ENCODE assay signal across 14 cellular contexts in genomic region chr18:3186678-3187658, GRCh38. TPM values are rescaled to one million over a fixed set of nuclear protein-coding genes. Genes with fewer than 3 reads are reported as not detected.
A peak's percentile ranks its signal among the peaks of the same experiment; 100 is the strongest.
DNase-seq lines count a peak whose midpoint lies in the region; ATAC-seq, FAIRE-seq and TF ChIP-seq lines count a peak whose summit lies in the region.
"Had no signal": no experiment of that assay in that cellular context is flagged by ENCODE, and none has a peak within 500 bp of the region (broad histone marks: within the 10 kb centered on the region; RNA-seq: fewer than 3 reads in every experiment).

No MANE protein-coding gene starts in this region.

- ATAC-seq in A549 (no peak), Panc1 (0 out of 2 replicates have a peak, but pooled peaks have one; percentile 56)
- ATAC-seq: activated naive CD8-positive, alpha-beta T cell treated with anti-CD3 and anti-CD28 coated beads, Interleukin-2, amount 50 U/mL, for 24 hours; stimulated activated naive CD8-positive, alpha-beta T cell treated with anti-CD3 and anti-CD28 coated beads, Interleukin-15, Interleukin-2, amounts not matched to agents 100 U/mL and 50 U/mL, for 24 hours had no signal

- no peaks in the 10 kb centered on the region for H3K36me3 ChIP-seq in Panc1 (ENCODE audit: control insufficient read depth, insufficient read depth, low read length)
- H3K36me3 ChIP-seq in sigmoid colon, result peaks cover 0 to 46% (median 6%) of the 10 kb centered on the region in 4 donors
- H3K36me3 ChIP-seq in H7 (replicated peaks; ENCODE audit: control insufficient read depth, insufficient read depth, low read length), result no peaks in the 10 kb centered on the region

- 76% methylated on average over 8 of the region's 8 CpGs for WGBS in A549 (ENCODE audit: missing lambda C conversion rate)
- 58 to 77% methylated on average over 8 of the region's 8 CpGs for WGBS in sigmoid colon, 2 donors

- H3K9me3 ChIP-seq in A549, result no peaks in the 10 kb centered on the region
- H3K9me3 ChIP-seq in Panc1 (ENCODE audit: control insufficient read depth, insufficient read depth, low read depth, low read length), result no peaks in the 10 kb centered on the region
- no peaks in the 10 kb centered on the region for H3K9me3 ChIP-seq in sigmoid colon

- CTCF ChIA-PET in A549 (lab: Yijun Ruan, JAX) (interaction anchor here (0.7 to 1.5 kb wide), 3 partner anchors 13 to 90 kb away, joined by 3 read pairs; no protein-coding TSS in a partner anchor), Panc1 (lab: Charles Lee) (no interaction called here)

- H3K4me3 ChIP-seq in A549 (no peak overlapping the region), Panc1 (ENCODE audit: low read depth in 2 of 2, low read length in 2 of 2) (no peak overlapping the region), fibroblast of pulmonary artery (replicated peaks; ENCODE audit: low read depth, low read length) (no peak overlapping the region), sigmoid colon (no peak overlapping the region), H7 (ENCODE audit: insufficient read depth, low read depth, low read length) (no peak overlapping the region)

- POLR2A ChIA-PET in A549 (lab: Yijun Ruan, JAX), result no interaction called here
- POLR2A ChIA-PET in Panc1 (lab: Charles Lee), result no interaction called here

- TF ChIP-seq RAD21 in A549 (conservative IDR thresholded peaks at IDR 0.05 in 1 of 2, IDR thresholded peaks at IDR 0.05 in 1 of 2), result no peak

- DNase-seq in A549 (ENCODE audit: low read depth in 1 of 2, low spot score in 1 of 2), result peak in 1 of 2 experiments; percentile 22
- DNase-seq in GM18507 (ENCODE audit: extremely low spot score, insufficient read length, low read depth), result no peak
- DNase-seq in Panc1 (ENCODE audit: low read depth, low spot score), result no peak
- DNase-seq in fibroblast of pulmonary artery (ENCODE audit: low read depth), result peak; percentile 57
- DNase-seq in sigmoid colon, result no peak
- no peak for DNase-seq in substantia nigra (lab: John Stamatoyannopoulos, UW)
- no peak for DNase-seq in ecto neural progenitor cell (ENCODE audit: low spot score)
- DNase-seq in H7, result no peak
- DNase-seq: activated naive CD8-positive, alpha-beta T cell treated with anti-CD3 and anti-CD28 coated beads, Interleukin-2, amount 50 U/mL, for 24 hours; CD4-positive, CD25-positive, alpha-beta regulatory T cell; NCI-H146; stimulated activated CD4-positive, alpha-beta T cell treated with anti-CD3 and anti-CD28 coated beads, Interleukin-2, amount 100 ng/mL, for 24 hours; stimulated activated naive CD8-positive, alpha-beta T cell treated with anti-CD3 and anti-CD28 coated beads, Interleukin-15, Interleukin-2, amounts not matched to agents 100 U/mL and 50 U/mL, for 24 hours had no signal

- intact Hi-C loops in Panc1 (cut with micrococcal nuclease; ENCODE audit: unreplicated experiment), result no loop called here
- intact Hi-C loops in sigmoid colon (cut with DNase I), result no loop called here

- no peak overlapping the region for H3K4me2 ChIP-seq in A549

- H3K4me1 ChIP-seq in A549, result no peaks in the 10 kb centered on the region
- H3K4me1 ChIP-seq in Panc1 (ENCODE audit: control insufficient read depth, insufficient read depth, low read length), result no peaks in the 10 kb centered on the region
- H3K4me1 ChIP-seq in sigmoid colon, result no peaks in the 10 kb centered on the region

- FAIRE-seq in A549 (lab: Jason Lieb, UNC) (no peak), GM18507 (lab: Jason Lieb, UNC) (peak; percentile 18)
- FAIRE-seq: HTR-8/SVneo had no signal

- H3K27me3 ChIP-seq in Panc1 (ENCODE audit: control insufficient read depth, insufficient read depth, low read length), result no peaks in the 10 kb centered on the region
- no peaks in the 10 kb centered on the region for H3K27me3 ChIP-seq in sigmoid colon
- H3K27me3 ChIP-seq in H7 (ENCODE audit: control insufficient read depth, insufficient read depth, low read length), result no peaks in the 10 kb centered on the region

- no TSS peak for BruUV-seq in Panc1 (replicated peaks; lab: Mats Ljungman, UMichigan)

- TF ChIP-seq POLR2A in A549 (IDR thresholded peaks at IDR 0.05; ENCODE audit: low read length) (no peak), sigmoid colon (IDR thresholded peaks at IDR 0.05) (no peak)

- no peak overlapping the region for H3K27ac ChIP-seq in A549
- H3K27ac ChIP-seq in Panc1 (ENCODE audit: low read length), result no peak overlapping the region
- H3K27ac ChIP-seq in sigmoid colon, result no peak overlapping the region
- no peak overlapping the region for H3K27ac ChIP-seq in substantia nigra (ENCODE audit: low read depth, low read length, poor library complexity, severe bottlenecking)

- in situ Hi-C loops in Panc1 (cut with HindIII; ENCODE audit: low pct_unique_long_range_greater_than_20kb, low sequenced_read_pairs), result no loop called here

- TF ChIP-seq CTCF in A549 (IDR thresholded peaks at IDR 0.05) (no peak), Panc1 (IDR thresholded peaks at IDR 0.05) (no peak; the same call in 1 of the 2 replicates), fibroblast of pulmonary artery (IDR thresholded peaks at IDR 0.05; ENCODE audit: low read length, missing control alignments) (peak; percentile 33), sigmoid colon (IDR thresholded peaks at IDR 0.05) (no peak)

- no peak for TF ChIP-seq EP300 in A549 (IDR thresholded peaks at IDR 0.05)
- no peak for TF ChIP-seq EP300 in sigmoid colon (IDR thresholded peaks at IDR 0.05)

TF ChIP-seq in A549, 52 proteins besides CTCF, POLR2A, EP300 and RAD21:
- TF ChIP-seq FOSL2 (IDR thresholded peaks at IDR 0.05) (no peak), FOSL2 (CRISPR knock-in tag; IDR thresholded peaks at IDR 0.05) (no peak), USF2 (IDR thresholded peaks at IDR 0.05) (peak; percentile 59)

RNA-seq across cellular contexts. Expression of gene MYOM1, which starts 32.8 kb away (rescaled TPM):
- polyA plus RNA-seq in A549 (2011; rRNA removed) (0.30 and 0.36 TPM in 2 replicates), A549 (2017; fragmentation: RNase III; extraction: RNeasy Plus Mini Kit Qiagen cat#74134 plus additional on column Dnase treatment) (0.18 to 0.34 TPM (median 0.33 TPM) in 3 replicates), sigmoid colon (10 to 100 TPM in 1 of 3 donors, 1 to 10 TPM in 2; 3.3 to 11.1 (median 5.4) TPM)
- 0.08 and 0.16 TPM in 2 replicates for polyA plus RNA-seq in A549 (2012; cell fraction: cytosol; rRNA removed)
- polyA plus RNA-seq in A549 (2012; cell fraction: nucleus; rRNA removed), result 0.10 and 0.53 TPM in 2 replicates
- polyA minus RNA-seq in A549 (2011; rRNA and poly(A)+ RNA removed), result 0.25 and 0.29 TPM in 2 replicates
- total RNA-seq in Panc1 (2021; ENCODE audit: unreplicated experiment) (0.92 TPM), sigmoid colon (10 to 100 TPM; 17.3 to 37.7 (median 22.1) TPM)
- 1.7 TPM for polyA plus RNA-seq in Panc1 (2012; ENCODE audit: insufficient read length)
- 0.14 and 0.55 TPM in 2 replicates for total RNA-seq in H7 (2014; rRNA removed; shearing (Covaris generic))
